Comparison of ENCODE assay signal across 15 cellular contexts in genomic region chr12:32031109-32031508, GRCh38.
DNase-seq lines count a peak whose midpoint lies in the region; ATAC-seq and TF ChIP-seq lines count a peak whose summit lies in the region.
"Had no signal": no experiment of that assay in that cellular context is flagged by ENCODE, and none has a peak within 500 bp of the region (broad histone marks: within the 10 kb centered on the region; RNA-seq: fewer than 3 reads in every experiment).

No MANE protein-coding gene starts in this region.

- intact Hi-C loops in uterus (cut with DNase I; ENCODE audit: low total_unique reads), result no loop called here

- H3K27me3 ChIP-seq in DND-41 (ENCODE audit: insufficient read depth, low read length, poor library complexity) (no peaks in the 10 kb centered on the region), Loucy (ENCODE audit: insufficient read depth, low read length, poor library complexity, severe bottlenecking) (no peaks in the 10 kb centered on the region), uterus (no peaks in the 10 kb centered on the region)
- H3K27me3 ChIP-seq: adrenal gland, transverse colon had no signal

- DNase-seq in DND-41 (peak; percentile 9), dermis blood vessel endothelial cell (peak; percentile 52), SIG-M5 (lab: John Stamatoyannopoulos, UW) (no peak), uterus (no peak)
- DNase-seq: DMS 273 treated with DMSO at 0.1 percent for 48 hours, H7, naive B cell, Right ventricle myocardium superior, transverse colon had no signal

- H3K9me3 Mint-ChIP-seq in nephron, result no peaks in the 10 kb centered on the region
- H3K9me3 Mint-ChIP-seq: naive B cell had no signal

- H3K4me3 Mint-ChIP-seq in nephron, result no peak overlapping the region

- peaks cover 31% of the 10 kb centered on the region for H3K4me1 Mint-ChIP-seq in nephron

- H3K4me3 ChIP-seq in DND-41 (ENCODE audit: low read depth in 1 of 2, low read length in 2 of 2) (no peak overlapping the region), Loucy (ENCODE audit: low read length, poor library complexity, severe bottlenecking) (peak overlapping the region; percentile 11), uterus (no peak overlapping the region)
- H3K4me3 ChIP-seq: adrenal gland, transverse colon had no signal

- TF ChIP-seq CTCF in DND-41 (IDR thresholded peaks at IDR 0.05; ENCODE audit: borderline replicate concordance, extremely low read depth, low read length, poor library complexity, severe bottlenecking) (no peak), Loucy (conservative IDR thresholded peaks at IDR 0.05; ENCODE audit: low read length) (no peak), nephron (IDR thresholded peaks at IDR 0.05; ENCODE audit: unreplicated experiment in 3 of 3) (no peak), uterus (IDR thresholded peaks at IDR 0.05) (no peak)

- peak overlapping the region in 2 of 3 experiments; percentile 14 to 31 for H3K27ac Mint-ChIP-seq in nephron

- H3K9me3 ChIP-seq in DND-41 (ENCODE audit: insufficient read depth, low read length, severe bottlenecking), result no peaks in the 10 kb centered on the region
- no peaks in the 10 kb centered on the region for H3K9me3 ChIP-seq in Loucy (ENCODE audit: insufficient read depth, low read depth, low read length)
- H3K9me3 ChIP-seq in uterus, result no peaks in the 10 kb centered on the region
- H3K9me3 ChIP-seq: adrenal gland, transverse colon had no signal

- H3K36me3 Mint-ChIP-seq in nephron (ENCODE audit: low read depth), result no peaks in the 10 kb centered on the region
- H3K36me3 Mint-ChIP-seq: naive B cell had no signal

- peak; percentile 66 for ATAC-seq in DND-41 (ENCODE audit: insufficient read depth, low read depth)
- ATAC-seq in HG02981 (IDR thresholded peaks at IDR 0.05; ENCODE audit: unreplicated experiment), result no peak
- no peak for ATAC-seq in GM21825 (IDR thresholded peaks at IDR 0.05; ENCODE audit: unreplicated experiment)
- ATAC-seq: sciatic nerve had no signal

- no peaks in the 10 kb centered on the region for H3K9me2 ChIP-seq in Loucy (replicated peaks; ENCODE audit: low read depth, low read length)

- 0 out of 2 replicates have a peak, but pooled peaks cover 3% of the 10 kb centered on the region for H3F3A ChIP-seq in Loucy (ENCODE audit: low read depth)

- H2AFZ ChIP-seq in DND-41 (ENCODE audit: low read depth, low read length) (no peak overlapping the region), Loucy (ENCODE audit: low read length) (peak overlapping the region; percentile 32; the same call in 1 of the 2 replicates)

- H3K9ac ChIP-seq in DND-41 (ENCODE audit: low read depth, low read length) (no peak overlapping the region), Loucy (ENCODE audit: low read depth, low read length, poor library complexity, severe bottlenecking) (peak overlapping the region; percentile 8)

- H3K4me2 ChIP-seq in DND-41 (ENCODE audit: insufficient read depth, low read length), result no peak overlapping the region
- peak overlapping the region; percentile 29 for H3K4me2 ChIP-seq in Loucy (ENCODE audit: low read depth, low read length, poor library complexity, severe bottlenecking)

- H4K20me1 ChIP-seq in DND-41 (ENCODE audit: insufficient read depth, low read length) (no peaks in the 10 kb centered on the region), Loucy (ENCODE audit: insufficient read depth, low read length, poor library complexity, severe bottlenecking) (no peaks in the 10 kb centered on the region)

- no peak for TF ChIP-seq POLR2A in uterus (IDR thresholded peaks at IDR 0.05)

- H3K36me3 ChIP-seq in DND-41 (ENCODE audit: insufficient read depth, low read length) (no peaks in the 10 kb centered on the region), Loucy (ENCODE audit: insufficient read depth, low read length) (no peaks in the 10 kb centered on the region), uterus (no peaks in the 10 kb centered on the region)
- H3K36me3 ChIP-seq: adrenal gland, transverse colon had no signal

- H3K4me1 ChIP-seq in DND-41 (ENCODE audit: insufficient read depth, low read length), result peaks cover 10% of the 10 kb centered on the region
- peaks cover 26% of the 10 kb centered on the region for H3K4me1 ChIP-seq in Loucy (ENCODE audit: insufficient read depth, low read length, poor library complexity, severe bottlenecking)
- no peaks in the 10 kb centered on the region for H3K4me1 ChIP-seq in uterus
- H3K4me1 ChIP-seq: adrenal gland, transverse colon had no signal

- no peaks in the 10 kb centered on the region for H3K27me3 Mint-ChIP-seq in nephron (ENCODE audit: low read depth)
- H3K27me3 Mint-ChIP-seq: naive B cell had no signal

- no peaks in the 10 kb centered on the region for H3K79me2 ChIP-seq in DND-41 (ENCODE audit: insufficient read depth, low read length)
- no peaks in the 10 kb centered on the region for H3K79me2 ChIP-seq in Loucy (ENCODE audit: insufficient read depth, low read length)

- H3K27ac ChIP-seq in DND-41 (ENCODE audit: low read length) (no peak overlapping the region), uterus (no peak overlapping the region)
- H3K27ac ChIP-seq: adrenal gland, transverse colon had no signal

Comparison
In these comparisons a context has a peak if more than half of its experiments do, and no peak if none do; other contexts are left out.
1. DNase-seq: peak in DND-41 (single experiment) and dermis blood vessel endothelial cell (single experiment); none in SIG-M5 (single experiment) and uterus (0 of 2).